ENCODE assay signal across 8 cellular contexts in genomic region chr16:53053967-53054669, GRCh38. TPM values are rescaled to one million over a fixed set of nuclear protein-coding genes. Genes with fewer than 3 reads are reported as not detected.
DNase-seq lines count a peak whose midpoint lies in the region; ATAC-seq and TF ChIP-seq lines count a peak whose summit lies in the region.

No MANE protein-coding gene starts in this region.

- no peaks in the 10 kb centered on the region for H3K36me3 Mint-ChIP-seq in activated CD8-positive, alpha-beta T cell treated with anti-CD3 and anti-CD28 coated beads for 36 hours (ENCODE audit: low read depth)

- ATAC-seq in GM21447 (IDR thresholded peaks at IDR 0.05; ENCODE audit: unreplicated experiment), result peak; percentile 37
- ATAC-seq in activated CD8-positive, alpha-beta T cell treated with anti-CD3 and anti-CD28 coated beads for 36 hours, result peak; percentile 63

- peak overlapping the region; percentile 82 for H3K4me3 Mint-ChIP-seq in activated CD8-positive, alpha-beta T cell treated with anti-CD3 and anti-CD28 coated beads for 36 hours

- peaks cover 26% of the 10 kb centered on the region for H3K4me1 Mint-ChIP-seq in activated CD8-positive, alpha-beta T cell treated with anti-CD3 and anti-CD28 coated beads for 36 hours (ENCODE audit: low read depth)

- TF ChIP-seq CTCF in activated CD8-positive, alpha-beta T cell treated with anti-CD3 and anti-CD28 coated beads for 36 hours (IDR thresholded peaks at IDR 0.05), result no peak
- TF ChIP-seq CTCF in retinal pigment epithelial cell (conservative IDR thresholded peaks at IDR 0.05; ENCODE audit: low read depth, low read length), result no peak

- H3K9me3 Mint-ChIP-seq in activated CD8-positive, alpha-beta T cell treated with anti-CD3 and anti-CD28 coated beads for 36 hours, result no peaks in the 10 kb centered on the region

- H3K4me3 ChIP-seq in retinal pigment epithelial cell (ENCODE audit: low read length), result peak overlapping the region; percentile 77

- intact Hi-C loops in activated CD8-positive, alpha-beta T cell treated with anti-CD3 and anti-CD28 coated beads for 36 hours (cut with micrococcal nuclease), result loop anchor here (5.0 to 10.0 kb wide), 4 partner anchors 103 to 451 kb away; partner anchors contain the start of gene AKTIP
- intact Hi-C loops in head of caudate nucleus (cut with DNase I), result loop anchor here (2.0 to 10.0 kb wide), 2 partner anchors 77 to 231 kb away; no protein-coding TSS in a partner anchor

- CTCF ChIA-PET in activated CD8-positive, alpha-beta T cell treated with anti-CD3 and anti-CD28 coated beads for 36 hours (lab: Charles Lee), result interaction anchor here (0.6 to 3.3 kb wide), 27 partner anchors 10 to 452 kb away, joined by 3 to 35 read pairs (median 5); no protein-coding TSS in a partner anchor

- DNase-seq in GF-D8 (lab: John Stamatoyannopoulos, UW), result peak; percentile 32
- DNase-seq in KG1 (lab: John Stamatoyannopoulos, UW), result peak; percentile 46
- DNase-seq in activated CD8-positive, alpha-beta T cell treated with anti-CD3 and anti-CD28 coated beads for 36 hours, result peak; percentile 47
- DNase-seq in head of caudate nucleus, result peak in 28 of 42 donors; percentile 13 to 58 (median 36)
- no peak for DNase-seq in retinal pigment epithelial cell (ENCODE audit: low read depth)
- DNase-seq in NCI-H1048 (lab: John Stamatoyannopoulos, UW), result no peak
- DNase-seq in GOT3 (lab: John Stamatoyannopoulos, UW), result no peak

- H3K27me3 Mint-ChIP-seq in activated CD8-positive, alpha-beta T cell treated with anti-CD3 and anti-CD28 coated beads for 36 hours, result peaks cover 3% of the 10 kb centered on the region

- POLR2A ChIA-PET in activated CD8-positive, alpha-beta T cell treated with anti-CD3 and anti-CD28 coated beads for 36 hours (lab: Charles Lee), result interaction anchor here (2.1 kb wide), 1 partner anchor 14 kb away, joined by 4 read pairs; no protein-coding TSS in a partner anchor

- H3K27ac Mint-ChIP-seq in activated CD8-positive, alpha-beta T cell treated with anti-CD3 and anti-CD28 coated beads for 36 hours, result peak overlapping the region; percentile 80

RNA-seq across cellular contexts. Expression of gene CHD9, which starts 0.7 kb away (rescaled TPM):
- total RNA-seq in activated CD8-positive, alpha-beta T cell treated with anti-CD3 and anti-CD28 coated beads for 36 hours, result 10 to 100 TPM; 13.8 to 16.3 TPM

RNA-seq across cellular contexts. Expression of gene CHD9NB, which starts 1.4 kb away (rescaled TPM):
- under 1 TPM in 1 of 2 experiments, not detected in 1; 0.16 TPM for total RNA-seq in activated CD8-positive, alpha-beta T cell treated with anti-CD3 and anti-CD28 coated beads for 36 hours

Comparison
In these comparisons a context has a peak if more than half of its experiments do, and no peak if none do; other contexts are left out.
1. DNase-seq: peak in GF-D8 (single experiment), KG1 (single experiment), activated CD8-positive, alpha-beta T cell treated with anti-CD3 and anti-CD28 coated beads for 36 hours (single experiment) and head of caudate nucleus (28 of 42); none in retinal pigment epithelial cell (single experiment), NCI-H1048 (single experiment) and GOT3 (single experiment).